1 cellular context compared by ENCODE assay signal in genomic region chr12:64610092-64610659, GRCh38.
TF ChIP-seq lines count a peak whose summit lies in the region.

TSS of gene RASSF3 (plus strand) at chr12:64610495. CDS start at chr12:64610633, 138 bp downstream.

TF ChIP-seq in HepG2, 621 proteins besides CTCF, POLR2A, EP300 and RAD21 (continued from another document):
- TF ChIP-seq HDAC1 (CRISPR knock-in tag; IDR thresholded peaks at IDR 0.05): peak; percentile 67
- TF ChIP-seq POLR2G (IDR thresholded peaks at IDR 0.05; ENCODE audit: low read depth, low read length): peak; percentile 66
- peak; percentile 36; the same call in 1 of the 2 replicates for TF ChIP-seq TFDP2 (CRISPR knock-in tag; IDR thresholded peaks at IDR 0.05)
- peak; percentile 92 for TF ChIP-seq ZBTB2 (CRISPR knock-in tag; IDR thresholded peaks at IDR 0.05; ENCODE audit: low read depth)
- peak; percentile 56; the same call in 1 of the 2 replicates for TF ChIP-seq SIN3A (IDR thresholded peaks at IDR 0.05; ENCODE audit: borderline replicate concordance, low read depth, low read length)
- peak; percentile 49 for TF ChIP-seq AGO1 (IDR thresholded peaks at IDR 0.05; ENCODE audit: low read depth, low read length, poor library complexity, severe bottlenecking)
- 0 out of 2 replicates have a peak, but pooled peaks have one; percentile 19 for TF ChIP-seq FOXP4 (CRISPR knock-in tag; IDR thresholded peaks at IDR 0.05)
- TF ChIP-seq ZBTB25 (CRISPR knock-in tag; IDR thresholded peaks at IDR 0.05): peak; percentile 51; the same call in 1 of the 2 replicates
- TF ChIP-seq ZFYVE20 (CRISPR knock-in tag; IDR thresholded peaks at IDR 0.05; ENCODE audit: borderline replicate concordance, low read depth): no peak
- 0 out of 2 replicates have a peak, but pooled peaks have one; percentile 8 for TF ChIP-seq ZNF501 (CRISPR knock-in tag; IDR thresholded peaks at IDR 0.05)
